ENCODE assay signal across 19 cellular contexts in the genomic region with DNA sequence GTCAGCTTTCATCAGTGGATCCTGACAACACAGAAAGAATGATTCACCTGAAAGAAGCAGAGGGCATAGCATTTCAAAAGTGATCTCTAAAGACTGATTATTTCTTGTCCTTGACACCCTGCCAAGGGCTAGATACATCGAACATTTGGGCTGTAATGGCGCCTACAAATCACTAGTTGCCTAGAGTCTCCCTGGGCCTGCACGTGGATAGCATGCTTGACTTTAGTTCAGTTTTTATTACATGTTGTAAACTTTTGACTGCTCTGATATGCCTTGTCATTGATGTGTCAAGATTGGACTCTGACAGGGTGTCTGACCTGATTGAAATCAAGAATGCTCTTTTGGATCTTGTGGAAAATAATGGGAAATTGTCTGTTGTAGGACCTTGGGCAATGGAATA.
DNase-seq lines count a peak whose midpoint lies in the region; ATAC-seq, FAIRE-seq and TF ChIP-seq lines count a peak whose summit lies in the region.
"Had no signal": no experiment of that assay in that cellular context is flagged by ENCODE, and none has a peak within 500 bp of the region (broad histone marks: within the 10 kb centered on the region; RNA-seq: fewer than 3 reads in every experiment).

No MANE protein-coding gene starts in this region.

- peak overlapping the region; percentile 3 for H3K27ac Mint-ChIP-seq in nephron progenitor cell
- no peak overlapping the region for H3K27ac Mint-ChIP-seq in T-helper 17 cell
- H3K27ac Mint-ChIP-seq in MCF 10A (ENCODE audit: low read depth, unreplicated experiment), result no peak overlapping the region
- H3K27ac Mint-ChIP-seq: CD14-positive monocyte; CD8-positive, alpha-beta T cell had no signal

- no peaks in the 10 kb centered on the region for H3K36me3 ChIP-seq in H1 (ENCODE audit: control insufficient read depth in 2 of 4, insufficient read depth in 4 of 4, low read length in 3 of 4)

- H3K27ac ChIP-seq in H1 (ENCODE audit: low read depth, low read length), result no peak overlapping the region
- H3K27ac ChIP-seq: 22Rv1, HL-60 had no signal

- no peak overlapping the region for H3K4me3 ChIP-seq in H1 (ENCODE audit: extremely low read depth in 1 of 4, insufficient read depth in 2 of 4, low read depth in 3 of 4, low read length in 4 of 4)
- H3K4me3 ChIP-seq: K562 had no signal

- H3K4me1 ChIP-seq in H1 (replicated peaks in 1 of 4; ENCODE audit: control insufficient read depth in 3 of 4, insufficient read depth in 4 of 4, low read length in 3 of 4), result peaks cover 0 to 1% (median 0%) of the 10 kb centered on the region in 4 experiments; a peak in 1 of 7 replicates

- H2AK5ac ChIP-seq in H1 (ENCODE audit: low read depth, low read length), result no peak overlapping the region

- no peak overlapping the region for H4K91ac ChIP-seq in H1 (replicated peaks; ENCODE audit: insufficient read length, low read length)

- no peak for TF ChIP-seq POLR2A in H1 (IDR thresholded peaks at IDR 0.05; ENCODE audit: control extremely low read depth in 1 of 2, low read depth in 2 of 2, low read length in 2 of 2)

- ATAC-seq in HG03025 (IDR thresholded peaks at IDR 0.05; ENCODE audit: low FRiP score, unreplicated experiment) (no peak), T-helper 17 cell (no peak)
- ATAC-seq: CD8-positive, alpha-beta T cell; HCT116; K562 had no signal

- peaks cover 0 to 7% (median 2%) of the 10 kb centered on the region in 4 experiments; a peak in 5 of 7 replicates for H3K27me3 ChIP-seq in H1 (replicated peaks in 1 of 4; ENCODE audit: control insufficient read depth in 3 of 4, extremely low read depth in 1 of 4, insufficient read depth in 3 of 4, low read length in 3 of 4)

- no peak overlapping the region for H3K4me3 Mint-ChIP-seq in nephron progenitor cell
- no peak overlapping the region for H3K4me3 Mint-ChIP-seq in T-helper 17 cell
- no peak overlapping the region for H3K4me3 Mint-ChIP-seq in MCF 10A (ENCODE audit: unreplicated experiment)
- H3K4me3 Mint-ChIP-seq: CD14-positive monocyte; CD8-positive, alpha-beta T cell had no signal

- H3K23me2 ChIP-seq in H1 (ENCODE audit: low read depth, low read length), result no peaks in the 10 kb centered on the region

- POLR2A ChIA-PET in H1 (lab: Charles Lee; ENCODE audit: partially characterized antibody), result no interaction called here
- POLR2A ChIA-PET in MCF 10A (lab: Yijun Ruan, JAX), result no interaction called here

- no peak for TF ChIP-seq RAD21 in H1 (IDR thresholded peaks at IDR 0.05 in 1 of 2, conservative IDR thresholded peaks at IDR 0.05 in 1 of 2; ENCODE audit: low read depth in 2 of 2, low read length in 2 of 2)

- H2AFZ ChIP-seq in H1 (ENCODE audit: low read length), result no peak overlapping the region

- H3K23ac ChIP-seq in H1 (ENCODE audit: insufficient read length), result no peak overlapping the region

- intact Hi-C loops in MCF 10A (cut with micrococcal nuclease), result no loop called here

- no peak overlapping the region for H2BK5ac ChIP-seq in H1 (ENCODE audit: low read depth, low read length)

- no peak overlapping the region for H3K4me2 ChIP-seq in H1 (ENCODE audit: insufficient read depth in 1 of 2, low read depth in 2 of 2, low read length in 2 of 2)

- DNase-seq in DMS53 (lab: John Stamatoyannopoulos, UW) (peak; percentile 15), DMS53 treated with DMSO at 0.1 percent for 48 hours (lab: John Stamatoyannopoulos, UW; ENCODE audit: unreplicated experiment) (no peak), H1 (ENCODE audit: low read depth in 1 of 2, low spot score in 2 of 2) (no peak), nephron progenitor cell (no peak), T-helper 17 cell (no peak), MCF 10A (ENCODE audit: unreplicated experiment) (no peak), SW 1271 (lab: John Stamatoyannopoulos, UW) (no peak)
- DNase-seq: CD8-positive, alpha-beta T cell; COR-L47; DMS153; GF-D8 had no signal

- no peaks in the 10 kb centered on the region for H3K79me1 ChIP-seq in H1 (ENCODE audit: low read depth, low read length)

- H3K4ac ChIP-seq in H1 (replicated peaks; ENCODE audit: insufficient read length, low read depth, low read length), result no peak overlapping the region

- H3K36me3 Mint-ChIP-seq in nephron progenitor cell (ENCODE audit: low read depth) (peaks cover 21% of the 10 kb centered on the region), T-helper 17 cell (ENCODE audit: low read depth) (no peaks in the 10 kb centered on the region), MCF 10A (ENCODE audit: insufficient read depth, unreplicated experiment) (no peaks in the 10 kb centered on the region)
- H3K36me3 Mint-ChIP-seq: CD14-positive monocyte; CD8-positive, alpha-beta T cell had no signal

- peaks cover 10% of the 10 kb centered on the region for H3K9me3 Mint-ChIP-seq in nephron progenitor cell
- peaks cover 2% of the 10 kb centered on the region for H3K9me3 Mint-ChIP-seq in MCF 10A (ENCODE audit: unreplicated experiment)

- 59% methylated on average over 3 of the region's 3 CpGs; no CpG with 5 or more reads in 1 of the 2 experiments for WGBS in H1 (ENCODE audit: extremely low coverage in 1 of 2, insufficient coverage in 1 of 2, insufficient read length in 1 of 2, insufficient replicate concordance in 2 of 2, low coverage in 1 of 2, low lambda C conversion rate in 2 of 2, missing lambda C conversion rate in 1 of 2), 2 experiments

- H3K56ac ChIP-seq in H1 (replicated peaks; ENCODE audit: insufficient read length, low read depth, low read length), result no peak overlapping the region

- no peak overlapping the region for H4K5ac ChIP-seq in H1 (ENCODE audit: insufficient read length, low read depth, low read length)

- TF ChIP-seq EP300 in H1 (IDR thresholded peaks at IDR 0.05; ENCODE audit: borderline replicate concordance in 1 of 2, low read depth in 2 of 2, low read length in 2 of 2), result no peak

- no TSS peak for BruUV-seq in MCF 10A (replicated peaks; lab: Mats Ljungman, UMichigan)

- H2BK120ac ChIP-seq in H1 (replicated peaks; ENCODE audit: low read depth, low read length), result no peak overlapping the region

- H3K27me3 Mint-ChIP-seq in nephron progenitor cell (ENCODE audit: low read depth, poor library complexity), result no peaks in the 10 kb centered on the region
- no peaks in the 10 kb centered on the region for H3K27me3 Mint-ChIP-seq in T-helper 17 cell
- no peaks in the 10 kb centered on the region for H3K27me3 Mint-ChIP-seq in MCF 10A (ENCODE audit: insufficient read depth, unreplicated experiment)

- H3K79me2 ChIP-seq in H1 (ENCODE audit: control insufficient read depth in 1 of 2, insufficient read depth in 2 of 2, low read length in 2 of 2), result no peaks in the 10 kb centered on the region

- H2BK15ac ChIP-seq in H1 (ENCODE audit: low read length), result no peak overlapping the region

- no peak overlapping the region for H3K14ac ChIP-seq in H1 (ENCODE audit: insufficient read length)

- H3K9ac ChIP-seq in H1 (replicated peaks in 1 of 4; ENCODE audit: extremely low read depth in 1 of 4, low read depth in 3 of 4, low read length in 3 of 4), result no peak overlapping the region

- no peak overlapping the region for H2BK20ac ChIP-seq in H1 (ENCODE audit: low read length)

- CTCF ChIA-PET in H1 (lab: Charles Lee; ENCODE audit: partially characterized antibody) (no interaction called here), MCF 10A (lab: Yijun Ruan, JAX) (no interaction called here)

- no peak for FAIRE-seq in H1 (lab: Jason Lieb, UNC)
- FAIRE-seq: D721Med, H54, K562 had no signal

- peak overlapping the region; percentile 11; the same call in 1 of the 2 replicates for H2BK12ac ChIP-seq in H1 (ENCODE audit: low read depth, low read length)

- no peak overlapping the region for H3K18ac ChIP-seq in H1 (ENCODE audit: extremely low read depth, low read length)

- TF ChIP-seq CTCF in H1 (IDR thresholded peaks at IDR 0.05; ENCODE audit: control extremely low read depth in 1 of 3, insufficient read depth in 1 of 3, low read depth in 1 of 3, low read length in 3 of 3) (no peak), nephron progenitor cell (IDR thresholded peaks at IDR 0.05) (no peak), MCF 10A (IDR thresholded peaks at IDR 0.05; ENCODE audit: unreplicated experiment) (no peak)

- peaks cover 12% of the 10 kb centered on the region for H3K4me1 Mint-ChIP-seq in nephron progenitor cell
- H3K4me1 Mint-ChIP-seq in T-helper 17 cell, result no peaks in the 10 kb centered on the region
- H3K4me1 Mint-ChIP-seq in MCF 10A (ENCODE audit: insufficient read depth, unreplicated experiment), result no peaks in the 10 kb centered on the region
- H3K4me1 Mint-ChIP-seq: CD14-positive monocyte had no signal

- H4K8ac ChIP-seq in H1 (ENCODE audit: extremely low read depth, insufficient read depth, low read length), result no peak overlapping the region

- H4K20me1 ChIP-seq in H1 (replicated peaks in 1 of 2; ENCODE audit: control insufficient read depth in 1 of 2, insufficient read depth in 2 of 2, low read length in 2 of 2), result no peaks in the 10 kb centered on the region

- no peaks in the 10 kb centered on the region for H3K9me3 ChIP-seq in H1 (ENCODE audit: insufficient read depth in 2 of 2, low read depth in 1 of 2, low read length in 1 of 2)
- no peaks in the 10 kb centered on the region for H3K9me3 ChIP-seq in T-helper 17 cell (ENCODE audit: control insufficient read depth, low read length, poor library complexity, severe bottlenecking)

TF ChIP-seq in H1, 55 proteins besides CTCF, POLR2A, EP300 and RAD21:
- TF ChIP-seq SIN3A (conservative IDR thresholded peaks at IDR 0.05 in 1 of 2, IDR thresholded peaks at IDR 0.05 in 1 of 2; ENCODE audit: low read depth in 1 of 2, low read length in 2 of 2), result no peak
